Comparison of ENCODE assay signal across 13 cellular contexts in genomic region chr11:72762641-72763304, GRCh38. TPM values are rescaled to one million over a fixed set of nuclear protein-coding genes. Genes with fewer than 3 reads are reported as not detected.
A peak's percentile ranks its signal among the peaks of the same experiment; 100 is the strongest.
DNase-seq lines count a peak whose midpoint lies in the region; ATAC-seq, FAIRE-seq and TF ChIP-seq lines count a peak whose summit lies in the region.
"Had no signal": no experiment of that assay in that cellular context is flagged by ENCODE, and none has a peak within 500 bp of the region (broad histone marks: within the 10 kb centered on the region; RNA-seq: fewer than 3 reads in every experiment).

No MANE protein-coding gene starts in this region.

- no peak overlapping the region for H3K4me2 ChIP-seq in mesendoderm (ENCODE audit: low read length)

- H2BK120ac ChIP-seq in mesendoderm (ENCODE audit: low read depth, low read length), result no peak overlapping the region

- no peaks in the 10 kb centered on the region for H3K27me3 ChIP-seq in ovary
- H3K27me3 ChIP-seq in mesendoderm (ENCODE audit: insufficient read depth, low read length, poor library complexity), result no peaks in the 10 kb centered on the region

- no peak overlapping the region for H3K27ac Mint-ChIP-seq in effector memory CD8-positive, alpha-beta T cell

- H3K79me1 ChIP-seq in mesendoderm (ENCODE audit: low read length), result no peaks in the 10 kb centered on the region

- H3K36me3 Mint-ChIP-seq in effector memory CD8-positive, alpha-beta T cell (ENCODE audit: insufficient read depth), result no peaks in the 10 kb centered on the region

- H3K9ac ChIP-seq in mesendoderm (ENCODE audit: low read length), result no peak overlapping the region

- H2BK5ac ChIP-seq in mesendoderm (ENCODE audit: low read length), result no peak overlapping the region

- H3K36me3 ChIP-seq in ovary (no peaks in the 10 kb centered on the region), mesendoderm (ENCODE audit: control insufficient read depth, insufficient read depth, low read length) (no peaks in the 10 kb centered on the region)

- H3K4ac ChIP-seq in mesendoderm (ENCODE audit: low read depth, low read length), result no peak overlapping the region

- DNase-seq in CD1c-positive myeloid dendritic cell (ENCODE audit: extremely low spot score) (peak; percentile 32), ovary (no peak), NCI-H82 (lab: John Stamatoyannopoulos, UW) (no peak), mesendoderm (no peak), frontal cortex (ENCODE audit: low spot score in 2 of 2) (no peak)
- no peak for DNase-seq in effector memory CD8-positive, alpha-beta T cell
- DNase-seq: head of caudate nucleus, left cardiac atrium had no signal

- no peak for TF ChIP-seq CTCF in ovary (IDR thresholded peaks at IDR 0.05)

- no peaks in the 10 kb centered on the region for H3K27me3 Mint-ChIP-seq in effector memory CD8-positive, alpha-beta T cell

- no peaks in the 10 kb centered on the region for H3K79me2 ChIP-seq in mesendoderm (ENCODE audit: control insufficient read depth, insufficient read depth, low read length)

- TF ChIP-seq EP300 in ovary (IDR thresholded peaks at IDR 0.05), result no peak

- H3K27ac ChIP-seq in ovary, result no peak overlapping the region
- H3K27ac ChIP-seq in mesendoderm (ENCODE audit: low read depth, low read length), result no peak overlapping the region
- H3K27ac ChIP-seq: SK-N-MC had no signal

- no peak overlapping the region for H2BK15ac ChIP-seq in mesendoderm (replicated peaks; ENCODE audit: low read depth)

- peaks cover 10 to 16% of the 10 kb centered on the region in 2 donors for H3K4me1 Mint-ChIP-seq in effector memory CD8-positive, alpha-beta T cell (ENCODE audit: low read depth in 2 of 2)

- no peak overlapping the region for H4K8ac ChIP-seq in mesendoderm (ENCODE audit: low read depth, low read length)

- ATAC-seq in GM18498 (IDR thresholded peaks at IDR 0.05; ENCODE audit: unreplicated experiment) (peak; percentile 63), HG03097 (IDR thresholded peaks at IDR 0.05; ENCODE audit: low FRiP score, unreplicated experiment) (peak; percentile 40)
- ATAC-seq in effector memory CD8-positive, alpha-beta T cell (replicated peaks), result peak; percentile 84
- ATAC-seq: left cardiac atrium, right cardiac atrium had no signal

- H3K23ac ChIP-seq in mesendoderm (ENCODE audit: low read length), result no peak overlapping the region

- TF ChIP-seq POLR2A in ovary (IDR thresholded peaks at IDR 0.05), result no peak

- no peak overlapping the region for H4K5ac ChIP-seq in mesendoderm (ENCODE audit: low read length)

- H3K18ac ChIP-seq in mesendoderm (ENCODE audit: low read length), result no peak overlapping the region

- no peak for FAIRE-seq in frontal cortex (lab: Jason Lieb, UNC)

- H3K56ac ChIP-seq in mesendoderm (ENCODE audit: low read length), result no peak overlapping the region

- intact Hi-C loops in ovary (cut with DNase I), result no loop called here

- 84 to 94% (median 85%) methylated on average over 5 of the region's 5 CpGs for WGBS in ovary, 3 donors
- WGBS in mesendoderm (ENCODE audit: extremely low coverage, insufficient coverage, low lambda C conversion rate), result no CpG with 5 or more reads among the region's 5 CpGs

- H3K4me3 ChIP-seq in ovary, result no peak overlapping the region
- H3K4me3 ChIP-seq in mesendoderm (ENCODE audit: low read length), result no peak overlapping the region
- H3K4me3 ChIP-seq: SK-N-MC had no signal

- H2AK5ac ChIP-seq in mesendoderm (ENCODE audit: low read length), result no peak overlapping the region

- H3K4me1 ChIP-seq in ovary (ENCODE audit: insufficient read depth), result peaks cover 5% of the 10 kb centered on the region
- H3K4me1 ChIP-seq in mesendoderm (ENCODE audit: control insufficient read depth, low read depth, low read length), result no peaks in the 10 kb centered on the region

- no peaks in the 10 kb centered on the region for H3K9me3 ChIP-seq in ovary

- no peak overlapping the region for H3K4me3 Mint-ChIP-seq in effector memory CD8-positive, alpha-beta T cell
- H3K4me3 Mint-ChIP-seq: nephron had no signal

- H3K9me3 Mint-ChIP-seq in effector memory CD8-positive, alpha-beta T cell, result no peaks in the 10 kb centered on the region
- H3K9me3 Mint-ChIP-seq: nephron had no signal

RNA-seq across cellular contexts. Expression of gene ARAP1, which starts 10.6 kb away (rescaled TPM):
- total RNA-seq in ovary (100 to 1,000 TPM in 1 of 7 donors, 10 to 100 TPM in 6; 62.1 to 162 (median 81.9) TPM), frontal cortex (20.0 TPM)
- polyA plus RNA-seq in ovary, result 10 to 100 TPM; 39.0 to 75.5 TPM
- 29.0 TPM for polyA plus RNA-seq in mesendoderm (2013, experiment 1 of 2)
- 27.5 TPM for polyA plus RNA-seq in mesendoderm (2013, experiment 2 of 2)

RNA-seq across cellular contexts. Expression of gene STARD10, which starts 31.1 kb away (rescaled TPM):
- total RNA-seq in ovary, result 10 to 100 TPM; 38.7 to 56.1 (median 46.3) TPM
- polyA plus RNA-seq in ovary, result 10 to 100 TPM; 36.8 to 41.0 TPM
- 12.8 TPM for polyA plus RNA-seq in mesendoderm (2013, experiment 1 of 2)
- 13.7 TPM for polyA plus RNA-seq in mesendoderm (2013, experiment 2 of 2)
- 37.9 TPM for total RNA-seq in frontal cortex

RNA-seq across cellular contexts. Expression of gene ATG16L2, which starts 51.4 kb away (rescaled TPM):
- total RNA-seq in ovary (10 to 100 TPM; 25.2 to 42.3 (median 32.5) TPM), frontal cortex (2.9 TPM)
- polyA plus RNA-seq in ovary, result 10 to 100 TPM; 21.8 to 29.2 TPM
- polyA plus RNA-seq in mesendoderm (2013, experiment 1 of 2), result 2.2 TPM
- 2.3 TPM for polyA plus RNA-seq in mesendoderm (2013, experiment 2 of 2)
